In genomic region chr4:169510617-169511016, GRCh38 we compare ENCODE assay signal across 15 cellular contexts.
DNase-seq lines count a peak whose midpoint lies in the region; ATAC-seq lines count a peak whose summit lies in the region.
"Had no signal": no experiment of that assay in that cellular context is flagged by ENCODE, and none has a peak within 500 bp of the region (broad histone marks: within the 10 kb centered on the region; RNA-seq: fewer than 3 reads in every experiment).

No MANE protein-coding gene starts in this region.

- peak; percentile 46 to 95 for ATAC-seq in activated naive CD4-positive, alpha-beta T cell treated with anti-CD3 and anti-CD28 coated beads, Interleukin-2, amount 50 U/mL, for 72 hours
- ATAC-seq in HG02610 (IDR thresholded peaks at IDR 0.05; ENCODE audit: unreplicated experiment) = peak; percentile 53
- peak; percentile 70 for ATAC-seq in activated T-helper 17 cell treated with anti-CD3 and anti-CD28 coated beads, Interleukin-2, amount 50 U/mL, for 72 hours (replicated peaks)
- ATAC-seq: HCT116 had no signal

- no peaks in the 10 kb centered on the region for H3K36me3 Mint-ChIP-seq in activated naive CD4-positive, alpha-beta T cell treated with anti-CD3 and anti-CD28 coated beads, Interleukin-2, amount 50 U/mL, for 72 hours
- peaks cover 19% of the 10 kb centered on the region for H3K36me3 Mint-ChIP-seq in activated T-helper 17 cell treated with anti-CD3 and anti-CD28 coated beads, Interleukin-2, amount 50 U/mL, for 72 hours (ENCODE audit: low read depth)

- H3K4me1 Mint-ChIP-seq in activated T-helper 17 cell treated with anti-CD3 and anti-CD28 coated beads, Interleukin-2, amount 50 U/mL, for 72 hours = no peaks in the 10 kb centered on the region

- H3K27ac Mint-ChIP-seq in activated naive CD4-positive, alpha-beta T cell treated with anti-CD3 and anti-CD28 coated beads, Interleukin-2, amount 50 U/mL, for 72 hours = peak overlapping the region in 1 of 2 donors; percentile 4
- H3K27ac Mint-ChIP-seq in activated T-helper 17 cell treated with anti-CD3 and anti-CD28 coated beads, Interleukin-2, amount 50 U/mL, for 72 hours = no peak overlapping the region
- H3K27ac Mint-ChIP-seq: HFFc6 had no signal

- no peaks in the 10 kb centered on the region for H3K9me3 Mint-ChIP-seq in activated naive CD4-positive, alpha-beta T cell treated with anti-CD3 and anti-CD28 coated beads, Interleukin-2, amount 50 U/mL, for 72 hours
- H3K9me3 Mint-ChIP-seq in activated T-helper 17 cell treated with anti-CD3 and anti-CD28 coated beads, Interleukin-2, amount 50 U/mL, for 72 hours = no peaks in the 10 kb centered on the region
- H3K9me3 Mint-ChIP-seq: CD4-positive, CD25-positive, alpha-beta regulatory T cell; HFFc6 had no signal

- H3K4me3 Mint-ChIP-seq in activated T-helper 17 cell treated with anti-CD3 and anti-CD28 coated beads, Interleukin-2, amount 50 U/mL, for 72 hours = no peak overlapping the region
- H3K4me3 Mint-ChIP-seq: CD4-positive, CD25-positive, alpha-beta regulatory T cell; HFFc6 had no signal

- DNase-seq in activated naive CD4-positive, alpha-beta T cell treated with anti-CD3 and anti-CD28 coated beads, Interleukin-2, amount 50 U/mL, for 72 hours (ENCODE audit: low spot score in 2 of 2) = no peak
- no peak for DNase-seq in activated naive CD4-positive, alpha-beta T cell treated with Interleukin-2 at 50 U/mL for 16 hours
- DNase-seq in NOMO-1 treated with DMSO at 0.1 percent for 48 hours (lab: John Stamatoyannopoulos, UW; ENCODE audit: unreplicated experiment) (no peak), amniotic stem cell (lab: John Stamatoyannopoulos, UW) (no peak)
- DNase-seq: ACHN; BE2C; C1 segment of cervical spinal cord; Caco-2; CD4-positive, CD25-positive, alpha-beta regulatory T cell; GOT3; H7; HFFc6 had no signal

- no peaks in the 10 kb centered on the region for H3K27me3 Mint-ChIP-seq in activated T-helper 17 cell treated with anti-CD3 and anti-CD28 coated beads, Interleukin-2, amount 50 U/mL, for 72 hours
- H3K27me3 Mint-ChIP-seq: CD4-positive, CD25-positive, alpha-beta regulatory T cell had no signal
